In genomic region chr22:26581026-26581425, GRCh38 we compare ENCODE assay signal across 19 cellular contexts. TPM values are rescaled to one million over a fixed set of nuclear protein-coding genes. Genes with fewer than 3 reads are reported as not detected.
A peak's percentile ranks its signal among the peaks of the same experiment; 100 is the strongest.
DNase-seq lines count a peak whose midpoint lies in the region; ATAC-seq and TF ChIP-seq lines count a peak whose summit lies in the region.
"Had no signal": no experiment of that assay in that cellular context is flagged by ENCODE, and none has a peak within 500 bp of the region (broad histone marks: within the 10 kb centered on the region; RNA-seq: fewer than 3 reads in every experiment).

No MANE protein-coding gene starts in this region.

- H3K9me3 ChIP-seq in CD4-positive, alpha-beta memory T cell (ENCODE audit: control insufficient read depth in 1 of 2, low read length in 2 of 2): no peaks in the 10 kb centered on the region
- no peaks in the 10 kb centered on the region for H3K9me3 ChIP-seq in right lobe of liver
- H3K9me3 ChIP-seq: HAP-1, mucosa of descending colon, Peyer's patch, transverse colon had no signal

- H3K27ac ChIP-seq in CD4-positive, alpha-beta memory T cell (ENCODE audit: low read depth, low read length): no peak overlapping the region
- no peak overlapping the region for H3K27ac ChIP-seq in right lobe of liver
- H3K27ac ChIP-seq: cardiac muscle cell, parathyroid adenoma, transverse colon had no signal

- CTCF ChIA-PET in CD4-positive, alpha-beta memory T cell (lab: Charles Lee; ENCODE audit: partially characterized antibody): no interaction called here

- intact Hi-C loops in CD4-positive, alpha-beta memory T cell (cut with micrococcal nuclease): no loop called here
- intact Hi-C loops in activated T-helper 1 cell treated with anti-CD3 and anti-CD28 coated beads, Interleukin-12 subunit alpha, Interleukin-12 subunit beta, Interleukin-2, Interleukin-4 antibody, amounts not matched to agents 30 ng/mL and 10 ng/mL and 1 ng/mL, durations not matched to agents 14 hours and 24 hours and 36 hours (cut with micrococcal nuclease): no loop called here
- intact Hi-C loops in right lobe of liver (cut with DNase I): no loop called here

- H3K4me1 Mint-ChIP-seq in CD4-positive, alpha-beta memory T cell: peaks cover 43 to 73% (median 59%) of the 10 kb centered on the region in 4 donors
- peaks cover 51% of the 10 kb centered on the region for H3K4me1 Mint-ChIP-seq in HFFc6 (ENCODE audit: low read depth)
- peaks cover 71% of the 10 kb centered on the region for H3K4me1 Mint-ChIP-seq in activated T-helper 1 cell treated with anti-CD3 and anti-CD28 coated beads, Interleukin-12 subunit alpha, Interleukin-12 subunit beta, Interleukin-2, Interleukin-4 antibody, amounts not matched to agents 30 ng/mL and 10 ng/mL and 1 ng/mL, durations not matched to agents 14 hours and 24 hours and 36 hours (ENCODE audit: low read depth)
- peaks cover 55 to 90% (median 84%) of the 10 kb centered on the region in 4 donors for H3K4me1 Mint-ChIP-seq in naive thymus-derived CD8-positive, alpha-beta T cell

- TF ChIP-seq CTCF in HFFc6 (IDR thresholded peaks at IDR 0.05) (no peak), right lobe of liver (IDR thresholded peaks at IDR 0.05) (no peak)

- TF ChIP-seq POLR2A in right lobe of liver (IDR thresholded peaks at IDR 0.05): no peak

- no peak overlapping the region for H3K4me3 ChIP-seq in CD4-positive, alpha-beta memory T cell (ENCODE audit: low read length in 2 of 2)
- H3K4me3 ChIP-seq in right lobe of liver: no peak overlapping the region
- H3K4me3 ChIP-seq: cardiac muscle cell, HAP-1, mucosa of descending colon, Peyer's patch, transverse colon had no signal

- peaks cover 0 to 14% of the 10 kb centered on the region in 2 donors for H3K36me3 Mint-ChIP-seq in CD4-positive, alpha-beta memory T cell
- H3K36me3 Mint-ChIP-seq in HFFc6 (ENCODE audit: low read depth): peaks cover 33% of the 10 kb centered on the region
- H3K36me3 Mint-ChIP-seq in activated T-helper 1 cell treated with anti-CD3 and anti-CD28 coated beads, Interleukin-12 subunit alpha, Interleukin-12 subunit beta, Interleukin-2, Interleukin-4 antibody, amounts not matched to agents 30 ng/mL and 10 ng/mL and 1 ng/mL, durations not matched to agents 14 hours and 24 hours and 36 hours (ENCODE audit: low read depth): peaks cover 36% of the 10 kb centered on the region
- peaks cover 0 to 45% (median 6%) of the 10 kb centered on the region in 3 donors for H3K36me3 Mint-ChIP-seq in naive thymus-derived CD8-positive, alpha-beta T cell

- peak overlapping the region; percentile 74 to 96 (median 84) for H3K27ac Mint-ChIP-seq in CD4-positive, alpha-beta memory T cell
- peak overlapping the region; percentile 50 for H3K27ac Mint-ChIP-seq in HFFc6
- peak overlapping the region; percentile 53 for H3K27ac Mint-ChIP-seq in activated T-helper 1 cell treated with anti-CD3 and anti-CD28 coated beads, Interleukin-12 subunit alpha, Interleukin-12 subunit beta, Interleukin-2, Interleukin-4 antibody, amounts not matched to agents 30 ng/mL and 10 ng/mL and 1 ng/mL, durations not matched to agents 14 hours and 24 hours and 36 hours
- peak overlapping the region; percentile 84 to 97 (median 92) for H3K27ac Mint-ChIP-seq in naive thymus-derived CD8-positive, alpha-beta T cell

- WGBS in right lobe of liver (ENCODE audit: insufficient coverage, low coverage, low lambda C conversion rate, missing lambda C conversion rate): 0% methylated on average over 1 of the region's 1 CpG

- H3K27me3 Mint-ChIP-seq in CD4-positive, alpha-beta memory T cell: no peaks in the 10 kb centered on the region
- H3K27me3 Mint-ChIP-seq in HFFc6 (ENCODE audit: insufficient read depth): peaks cover 2% of the 10 kb centered on the region
- H3K27me3 Mint-ChIP-seq in activated T-helper 1 cell treated with anti-CD3 and anti-CD28 coated beads, Interleukin-12 subunit alpha, Interleukin-12 subunit beta, Interleukin-2, Interleukin-4 antibody, amounts not matched to agents 30 ng/mL and 10 ng/mL and 1 ng/mL, durations not matched to agents 14 hours and 24 hours and 36 hours (ENCODE audit: insufficient read depth): no peaks in the 10 kb centered on the region
- H3K27me3 Mint-ChIP-seq in naive thymus-derived CD8-positive, alpha-beta T cell: no peaks in the 10 kb centered on the region

- no peak for DNase-seq in CD4-positive, alpha-beta memory T cell
- DNase-seq in HFFc6 (no peak), right lobe of liver (no peak), NCI-H2196 treated with DMSO at 0.1 percent for 48 hours (lab: John Stamatoyannopoulos, UW; ENCODE audit: unreplicated experiment) (no peak)
- no peak for DNase-seq in activated T-helper 1 cell treated with anti-CD3 and anti-CD28 coated beads, Interleukin-12 subunit alpha, Interleukin-12 subunit beta, Interleukin-2, Interleukin-4 antibody, amounts not matched to agents 30 ng/mL and 10 ng/mL and 1 ng/mL, durations not matched to agents 14 hours and 24 hours and 36 hours (ENCODE audit: low spot score)
- no peak for DNase-seq in naive thymus-derived CD8-positive, alpha-beta T cell
- DNase-seq: effector CD8-positive, alpha-beta T cell; hypothalamus; mucosa of descending colon; NCI-H1092; Peyer's patch; small intestine; transverse colon had no signal

- no peak for ATAC-seq in naive thymus-derived CD8-positive, alpha-beta T cell
- ATAC-seq in right lobe of liver (no peak), HG03045 (IDR thresholded peaks at IDR 0.05; ENCODE audit: unreplicated experiment) (no peak)
- ATAC-seq: mucosa of descending colon, SK-N-SH treated with all-trans-retinoic acid at 6 μM for 48 hours had no signal

- H3K9me3 Mint-ChIP-seq in CD4-positive, alpha-beta memory T cell: no peaks in the 10 kb centered on the region
- H3K9me3 Mint-ChIP-seq in HFFc6: no peaks in the 10 kb centered on the region
- H3K9me3 Mint-ChIP-seq in activated T-helper 1 cell treated with anti-CD3 and anti-CD28 coated beads, Interleukin-12 subunit alpha, Interleukin-12 subunit beta, Interleukin-2, Interleukin-4 antibody, amounts not matched to agents 30 ng/mL and 10 ng/mL and 1 ng/mL, durations not matched to agents 14 hours and 24 hours and 36 hours: no peaks in the 10 kb centered on the region
- no peaks in the 10 kb centered on the region for H3K9me3 Mint-ChIP-seq in naive thymus-derived CD8-positive, alpha-beta T cell

- peaks cover 49% of the 10 kb centered on the region for H3K4me1 ChIP-seq in CD4-positive, alpha-beta memory T cell (ENCODE audit: insufficient read depth, low read length)
- H3K4me1 ChIP-seq in right lobe of liver: peaks cover 0 to 23% (median 8%) of the 10 kb centered on the region in 4 donors
- H3K4me1 ChIP-seq: HAP-1, parathyroid adenoma had no signal

- peak overlapping the region in 7 of 8 donors; percentile 30 to 71 (median 51) for H3K4me3 Mint-ChIP-seq in CD4-positive, alpha-beta memory T cell
- H3K4me3 Mint-ChIP-seq in HFFc6: no peak overlapping the region
- H3K4me3 Mint-ChIP-seq in activated T-helper 1 cell treated with anti-CD3 and anti-CD28 coated beads, Interleukin-12 subunit alpha, Interleukin-12 subunit beta, Interleukin-2, Interleukin-4 antibody, amounts not matched to agents 30 ng/mL and 10 ng/mL and 1 ng/mL, durations not matched to agents 14 hours and 24 hours and 36 hours: peak overlapping the region; percentile 9
- H3K4me3 Mint-ChIP-seq in naive thymus-derived CD8-positive, alpha-beta T cell: peak overlapping the region; percentile 22 to 80 (median 72)

- H3K27me3 ChIP-seq in CD4-positive, alpha-beta memory T cell (ENCODE audit: insufficient read depth, low read length): no peaks in the 10 kb centered on the region
- H3K27me3 ChIP-seq in right lobe of liver: no peaks in the 10 kb centered on the region
- H3K27me3 ChIP-seq: cardiac muscle cell, Peyer's patch, transverse colon had no signal

- POLR2A ChIA-PET in CD4-positive, alpha-beta memory T cell (lab: Charles Lee; ENCODE audit: partially characterized antibody): interaction anchor here (3.7 kb wide), 1 partner anchor 9 kb away, joined by 12 read pairs; the partner anchor contains the start of gene TPST2
- POLR2A ChIA-PET in naive thymus-derived CD8-positive, alpha-beta T cell (lab: Charles Lee): interaction anchor here (1.0 to 2.2 kb wide), 2 partner anchors 27 to 90 kb away, joined by 5 to 7 read pairs; no protein-coding TSS in a partner anchor

- peaks cover 5% of the 10 kb centered on the region for H3K36me3 ChIP-seq in CD4-positive, alpha-beta memory T cell (ENCODE audit: insufficient read depth, low read length)
- H3K36me3 ChIP-seq in right lobe of liver: peaks cover 0 to 15% (median 8%) of the 10 kb centered on the region in 4 donors
- H3K36me3 ChIP-seq: cardiac muscle cell, HAP-1, Peyer's patch, transverse colon had no signal

RNA-seq across cellular contexts. Expression of gene TPST2, which starts 8.9 kb away (rescaled TPM):
- total RNA-seq in CD4-positive, alpha-beta memory T cell: 10 to 100 TPM; 23.9 to 27.9 TPM
- polyA plus RNA-seq in CD4-positive, alpha-beta memory T cell: 10 to 100 TPM; 46.6 to 47.8 TPM
- total RNA-seq in HFFc6 (2021; fragmentation: NEBNext Ultra II Directional; extraction: Animal tissue kit (Norgen Biotek cat#: 25700)): 10 to 100 TPM; 66.8 to 75.5 (median 73.8) TPM
- 36.1 and 37.0 TPM in 2 replicates for total RNA-seq in activated T-helper 1 cell treated with anti-CD3 and anti-CD28 coated beads, Interleukin-12 subunit alpha, Interleukin-12 subunit beta, Interleukin-2, Interleukin-4 antibody, amounts not matched to agents 30 ng/mL and 10 ng/mL and 1 ng/mL, durations not matched to agents 14 hours and 24 hours and 36 hours
- 10 to 100 TPM; 40.8 to 43.2 TPM for total RNA-seq in naive thymus-derived CD8-positive, alpha-beta T cell
- polyA plus RNA-seq in naive thymus-derived CD8-positive, alpha-beta T cell: 100 to 1,000 TPM in 2 of 3 donors, 10 to 100 TPM in 1; 87.9 to 134 (median 126) TPM
- 100 to 1,000 TPM in 2 of 6 experiments, 10 to 100 TPM in 4; 53.2 to 117 (median 66.9) TPM for total RNA-seq in right lobe of liver

RNA-seq across cellular contexts. Expression of gene CRYBB1, which starts 36.8 kb away (rescaled TPM):
- not detected for total RNA-seq in CD4-positive, alpha-beta memory T cell
- polyA plus RNA-seq in CD4-positive, alpha-beta memory T cell: not detected
- total RNA-seq in HFFc6 (2021; fragmentation: NEBNext Ultra II Directional; extraction: Animal tissue kit (Norgen Biotek cat#: 25700)): not detected
- total RNA-seq in activated T-helper 1 cell treated with anti-CD3 and anti-CD28 coated beads, Interleukin-12 subunit alpha, Interleukin-12 subunit beta, Interleukin-2, Interleukin-4 antibody, amounts not matched to agents 30 ng/mL and 10 ng/mL and 1 ng/mL, durations not matched to agents 14 hours and 24 hours and 36 hours: not detected in 2 replicates
- total RNA-seq in naive thymus-derived CD8-positive, alpha-beta T cell: not detected
- not detected for polyA plus RNA-seq in naive thymus-derived CD8-positive, alpha-beta T cell
- total RNA-seq in right lobe of liver: under 1 TPM in 2 of 6 experiments, not detected in 4; 0.53 to 0.59 TPM
- total RNA-seq: cardiac muscle cell, Peyer's patch had no signal
- polyA plus RNA-seq: BJ, cardiac muscle cell had no signal

RNA-seq across cellular contexts. Expression of gene CRYBA4, which starts 40.7 kb away (rescaled TPM):
- total RNA-seq in CD4-positive, alpha-beta memory T cell: not detected
- not detected for polyA plus RNA-seq in CD4-positive, alpha-beta memory T cell
- not detected for total RNA-seq in HFFc6 (2021; fragmentation: NEBNext Ultra II Directional; extraction: Animal tissue kit (Norgen Biotek cat#: 25700))
- not detected in 2 replicates for total RNA-seq in activated T-helper 1 cell treated with anti-CD3 and anti-CD28 coated beads, Interleukin-12 subunit alpha, Interleukin-12 subunit beta, Interleukin-2, Interleukin-4 antibody, amounts not matched to agents 30 ng/mL and 10 ng/mL and 1 ng/mL, durations not matched to agents 14 hours and 24 hours and 36 hours
- total RNA-seq in naive thymus-derived CD8-positive, alpha-beta T cell: not detected
- under 1 TPM in 1 of 3 donors, not detected in 2; 0.43 TPM for polyA plus RNA-seq in naive thymus-derived CD8-positive, alpha-beta T cell
- total RNA-seq in right lobe of liver: not detected
- total RNA-seq: cardiac muscle cell, mucosa of descending colon, Peyer's patch, transverse colon had no signal
- polyA plus RNA-seq: BJ had no signal
